26 cellular contexts compared by ENCODE assay signal in the genomic region with DNA sequence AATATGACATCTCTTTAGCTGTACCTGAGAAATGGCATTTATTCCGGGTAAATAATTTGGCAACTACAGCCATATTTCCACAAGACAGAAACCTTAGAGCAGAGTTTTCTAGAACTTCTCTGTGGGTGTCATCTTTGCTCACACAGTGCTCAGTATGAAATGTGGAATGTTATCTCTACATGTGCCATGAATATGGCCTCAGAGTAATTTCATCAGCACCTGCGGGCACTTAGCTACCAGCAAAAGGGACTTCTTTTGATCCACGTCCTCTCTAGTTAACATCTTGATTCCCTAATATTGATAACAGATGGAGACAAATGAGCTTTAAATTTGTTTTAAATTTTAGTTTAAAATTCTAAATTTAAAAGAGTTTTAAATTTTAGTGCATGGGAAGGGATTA. TPM values are rescaled to one million over a fixed set of nuclear protein-coding genes. Genes with fewer than 3 reads are reported as not detected.
"Had no signal": no experiment of that assay in that cellular context is flagged by ENCODE, and none has a peak within 500 bp of the region (broad histone marks: within the 10 kb centered on the region; RNA-seq: fewer than 3 reads in every experiment).

No MANE protein-coding gene starts in this region.

- H3K27ac ChIP-seq: colonic mucosa, coronary artery, dorsolateral prefrontal cortex, epithelial cell of prostate, esophagus muscularis mucosa, gastrocnemius medialis, gastroesophageal sphincter, heart left ventricle, heart right ventricle had no signal

- H3K4me3 ChIP-seq: colonic mucosa, coronary artery, dorsolateral prefrontal cortex, esophagus muscularis mucosa, esophagus squamous epithelium, gastrocnemius medialis, gastroesophageal sphincter, heart left ventricle, heart right ventricle had no signal

- H3K9me3 ChIP-seq: colonic mucosa, esophagus muscularis mucosa, esophagus squamous epithelium, gastrocnemius medialis, gastroesophageal sphincter, heart left ventricle, heart right ventricle had no signal

- DNase-seq: colonic mucosa; cortex of kidney; dermis blood vessel endothelial cell; dorsolateral prefrontal cortex; effector CD4-positive, alpha-beta T cell; effector CD8-positive, alpha-beta T cell; effector memory CD4-positive, alpha-beta T cell; effector memory CD8-positive, alpha-beta T cell; endodermal cell; erythroblast; esophagus squamous epithelium; foreskin fibroblast; foreskin keratinocyte; foreskin melanocyte; gastrocnemius medialis; glutamatergic neuron; head of caudate nucleus; heart left ventricle; heart right ventricle had no signal

- H3K36me3 ChIP-seq: colonic mucosa, esophagus muscularis mucosa, esophagus squamous epithelium, gastrocnemius medialis, gastroesophageal sphincter, heart left ventricle, heart right ventricle had no signal

- H3K27me3 ChIP-seq: colonic mucosa, dorsolateral prefrontal cortex, esophagus muscularis mucosa, esophagus squamous epithelium, foreskin keratinocyte, gastrocnemius medialis, heart left ventricle, heart right ventricle had no signal

RNA-seq across cellular contexts. Expression of a gene that starts 25.9 kb away (rescaled TPM):
- polyA plus RNA-seq: endothelial cell of umbilical vein, esophagus, fibroblast of lung, foreskin keratinocyte, heart left ventricle, heart right ventricle had no signal
